In genomic region chr1:116284819-116285390, GRCh38 we compare ENCODE assay signal across 25 cellular contexts.
DNase-seq lines count a peak whose midpoint lies in the region; TF ChIP-seq lines count a peak whose summit lies in the region.
"Had no signal": no experiment of that assay in that cellular context is flagged by ENCODE, and none has a peak within 500 bp of the region (broad histone marks: within the 10 kb centered on the region; RNA-seq: fewer than 3 reads in every experiment).

No MANE protein-coding gene starts in this region.

- H3K4me1 Mint-ChIP-seq in nephron progenitor cell: peaks cover 29% of the 10 kb centered on the region

- no peak overlapping the region for H3K4me3 Mint-ChIP-seq in nephron progenitor cell
- H3K4me3 Mint-ChIP-seq: activated CD8-positive, alpha-beta T cell treated with anti-CD3 and anti-CD28 coated beads for 36 hours; CD4-positive, CD25-positive, alpha-beta regulatory T cell; dendritic cell treated with granulocyte-macrophage colony-stimulating factor and Interleukin-4, amounts not matched to agents 40 ng/mL and 50 ng/mL, for 4 days; IgD-negative memory B cell; natural killer cell treated with Interleukin-12 subunit alpha and Interleukin-12 subunit beta and Interleukin-15 and Interleukin-18, amount 100 ng/mL, for 72 hours; stimulated activated memory B cell treated with anti-CD40 and anti-IgM and Interleukin-4, amounts not matched to agents 10 μg/mL and 1 μg/mL and 100 μg/mL, for 72 hours had no signal

- DNase-seq in NCI-H1092 treated with DMSO at 0.1 percent for 48 hours (lab: John Stamatoyannopoulos, UW): peak; percentile 85
- peak; percentile 25 for DNase-seq in NCI-H2227 (lab: John Stamatoyannopoulos, UW; ENCODE audit: unreplicated experiment)
- DNase-seq in cerebellum (ENCODE audit: low spot score): peak; percentile 90
- DNase-seq in nephron progenitor cell: no peak
- DNase-seq in SKM-1 treated with dmso at 0.1 percent for 144 hours (lab: John Stamatoyannopoulos, UW; ENCODE audit: unreplicated experiment): no peak
- no peak for DNase-seq in nucleus accumbens (lab: John Stamatoyannopoulos, UW)
- DNase-seq in SIG-M5 (lab: John Stamatoyannopoulos, UW): no peak
- DNase-seq in effector CD8-positive, alpha-beta T cell (lab: John Stamatoyannopoulos, UW): no peak
- DNase-seq: activated CD4-positive, CD25-positive, alpha-beta regulatory T cell treated with anti-CD3 and anti-CD28 coated beads, Interleukin-2, amount 50 U/mL, for 72 hours; activated CD8-positive, alpha-beta T cell treated with anti-CD3 and anti-CD28 coated beads for 36 hours; activated effector memory CD4-positive, alpha-beta T cell treated with anti-CD3 and anti-CD28 coated beads, Interleukin-2, amount 50 U/mL, for 16 hours; activated T-cell treated with anti-CD3 and anti-CD28 coated beads for 4 hours; CD4-positive, CD25-positive, alpha-beta regulatory T cell; DMS153; GDM1; glutamatergic neuron; HCEC 1CT; NCI-H1436 treated with DMSO at 0.1 percent for 48 hours; NCI-H524; stimulated activated CD4-positive, alpha-beta T cell treated with anti-CD3 and anti-CD28 coated beads, Interleukin-2, amount 100 ng/mL, for 24 hours had no signal

- peaks cover 9% of the 10 kb centered on the region for H3K9me3 Mint-ChIP-seq in nephron progenitor cell
- H3K9me3 Mint-ChIP-seq: activated CD8-positive, alpha-beta T cell treated with anti-CD3 and anti-CD28 coated beads for 36 hours; natural killer cell treated with Interleukin-12 subunit alpha and Interleukin-12 subunit beta and Interleukin-15 and Interleukin-18, amount 100 ng/mL, for 72 hours; stimulated activated memory B cell treated with anti-CD40 and anti-IgM and Interleukin-4, amounts not matched to agents 10 μg/mL and 1 μg/mL and 100 μg/mL, for 72 hours had no signal

- H3K36me3 Mint-ChIP-seq in nephron progenitor cell (ENCODE audit: low read depth): no peaks in the 10 kb centered on the region
- H3K36me3 Mint-ChIP-seq: natural killer cell treated with Interleukin-12 subunit alpha and Interleukin-12 subunit beta and Interleukin-15 and Interleukin-18, amount 100 ng/mL, for 72 hours had no signal

- TF ChIP-seq CTCF in nephron progenitor cell (IDR thresholded peaks at IDR 0.05): no peak

- H3K27ac Mint-ChIP-seq in nephron progenitor cell: peak overlapping the region; percentile 39
- H3K27ac Mint-ChIP-seq: activated CD8-positive, alpha-beta T cell treated with anti-CD3 and anti-CD28 coated beads for 36 hours; CD4-positive, CD25-positive, alpha-beta regulatory T cell; dendritic cell treated with granulocyte-macrophage colony-stimulating factor and Interleukin-4, amounts not matched to agents 40 ng/mL and 50 ng/mL, for 4 days; IgD-negative memory B cell; natural killer cell treated with Interleukin-12 subunit alpha and Interleukin-12 subunit beta and Interleukin-15 and Interleukin-18, amount 100 ng/mL, for 72 hours; progenitor cell of endocrine pancreas; stimulated activated memory B cell treated with anti-CD40 and anti-IgM and Interleukin-4, amounts not matched to agents 10 μg/mL and 1 μg/mL and 100 μg/mL, for 72 hours had no signal

- peaks cover 6% of the 10 kb centered on the region for H3K27me3 Mint-ChIP-seq in nephron progenitor cell (ENCODE audit: low read depth, poor library complexity)
- H3K27me3 Mint-ChIP-seq: activated CD8-positive, alpha-beta T cell treated with anti-CD3 and anti-CD28 coated beads for 36 hours had no signal

Comparison
In these comparisons a context has a peak if more than half of its experiments do, and no peak if none do; other contexts are left out.
1. DNase-seq: peak in NCI-H1092 treated with DMSO at 0.1 percent for 48 hours (single experiment), NCI-H2227 (single experiment) and cerebellum (single experiment); none in nephron progenitor cell (single experiment), SKM-1 treated with dmso at 0.1 percent for 144 hours (single experiment), nucleus accumbens (0 of 56), SIG-M5 (single experiment) and effector CD8-positive, alpha-beta T cell (single experiment).